8 cellular contexts compared by ENCODE assay signal in genomic region chr7:116591202-116592040, GRCh38.
A peak's percentile ranks its signal among the peaks of the same experiment; 100 is the strongest.
DNase-seq lines count a peak whose midpoint lies in the region; ATAC-seq, FAIRE-seq and TF ChIP-seq lines count a peak whose summit lies in the region.

No MANE protein-coding gene starts in this region.

- H3K36me3 ChIP-seq in parathyroid adenoma (ENCODE audit: control insufficient read depth, insufficient read depth, low read length): no peaks in the 10 kb centered on the region

- peak; percentile 60 for TF ChIP-seq CTCF in parathyroid adenoma (IDR thresholded peaks at IDR 0.05)

- H3K9me3 ChIP-seq in parathyroid adenoma (ENCODE audit: control insufficient read depth, low read length): no peaks in the 10 kb centered on the region

- no peak overlapping the region for H3K9ac ChIP-seq in parathyroid adenoma

- H3K4me2 ChIP-seq in parathyroid adenoma (ENCODE audit: low read length): no peak overlapping the region

- H2AFZ ChIP-seq in parathyroid adenoma: no peak overlapping the region

- H3K4me3 ChIP-seq in parathyroid adenoma (ENCODE audit: low read depth, low read length): no peak overlapping the region

- FAIRE-seq in endometrium (lab: Jason Lieb, UNC): peak; percentile 72

- ATAC-seq in GM21390 (IDR thresholded peaks at IDR 0.05; ENCODE audit: unreplicated experiment) (peak; percentile 39), GM21360 (IDR thresholded peaks at IDR 0.05; ENCODE audit: unreplicated experiment) (no peak), HG02970 (IDR thresholded peaks at IDR 0.05; ENCODE audit: low FRiP score, unreplicated experiment) (no peak)

- DNase-seq in Ammon's horn (ENCODE audit: low spot score): peak; percentile 15
- peak; percentile 34 for DNase-seq in OCI-M1 (lab: John Stamatoyannopoulos, UW)
- no peak for DNase-seq in ureter (ENCODE audit: low spot score)

- H3K27ac ChIP-seq in parathyroid adenoma: no peak overlapping the region

- no peaks in the 10 kb centered on the region for H3K4me1 ChIP-seq in parathyroid adenoma

- no peaks in the 10 kb centered on the region for H3K79me2 ChIP-seq in parathyroid adenoma

- H3K27me3 ChIP-seq in parathyroid adenoma (ENCODE audit: control insufficient read depth, insufficient read depth, low read length): no peaks in the 10 kb centered on the region
